In genomic region chr7:120858299-120858636, GRCh38 we compare ENCODE assay signal across 9 cellular contexts. TPM values are rescaled to one million over a fixed set of nuclear protein-coding genes. Genes with fewer than 3 reads are reported as not detected.
A peak's percentile ranks its signal among the peaks of the same experiment; 100 is the strongest.
DNase-seq lines count a peak whose midpoint lies in the region; ATAC-seq and TF ChIP-seq lines count a peak whose summit lies in the region.
"Had no signal": no experiment of that assay in that cellular context is flagged by ENCODE, and none has a peak within 500 bp of the region (broad histone marks: within the 10 kb centered on the region; RNA-seq: fewer than 3 reads in every experiment).

No MANE protein-coding gene starts in this region.

- H3K4me1 ChIP-seq in lower lobe of right lung (peaks cover 18% of the 10 kb centered on the region), urinary bladder (ENCODE audit: insufficient read depth) (peaks cover 1% of the 10 kb centered on the region)

- peaks cover 11% of the 10 kb centered on the region for H3K4me1 Mint-ChIP-seq in activated naive CD4-positive, alpha-beta T cell treated with anti-CD3 and anti-CD28 coated beads for 36 hours (ENCODE audit: low read depth)
- H3K4me1 Mint-ChIP-seq in brain = peaks cover 42% of the 10 kb centered on the region

- H3K27me3 ChIP-seq in lower lobe of right lung (ENCODE audit: low read depth) = no peaks in the 10 kb centered on the region

- H3K9me3 ChIP-seq in lower lobe of right lung = no peaks in the 10 kb centered on the region

- H3K9me3 Mint-ChIP-seq in activated naive CD4-positive, alpha-beta T cell treated with anti-CD3 and anti-CD28 coated beads for 36 hours = no peaks in the 10 kb centered on the region
- no peaks in the 10 kb centered on the region for H3K9me3 Mint-ChIP-seq in brain

- no peaks in the 10 kb centered on the region for H3K36me3 Mint-ChIP-seq in activated naive CD4-positive, alpha-beta T cell treated with anti-CD3 and anti-CD28 coated beads for 36 hours (ENCODE audit: low read depth)
- H3K36me3 Mint-ChIP-seq in brain = no peaks in the 10 kb centered on the region

- TF ChIP-seq CTCF in brain (conservative IDR thresholded peaks at IDR 0.05) = no peak
- TF ChIP-seq CTCF in lower lobe of right lung (IDR thresholded peaks at IDR 0.05) = no peak

- CTCF ChIA-PET in activated naive CD4-positive, alpha-beta T cell treated with anti-CD3 and anti-CD28 coated beads for 36 hours (lab: Charles Lee) = interaction anchor here (0.7 to 0.9 kb wide), 2 partner anchors 61 to 98 kb away, joined by 3 to 6 read pairs; no protein-coding TSS in a partner anchor

- H3K27ac Mint-ChIP-seq in activated naive CD4-positive, alpha-beta T cell treated with anti-CD3 and anti-CD28 coated beads for 36 hours = no peak overlapping the region
- peak overlapping the region; percentile 85 to 97 (median 97) for H3K27ac Mint-ChIP-seq in brain

- intact Hi-C loops in activated naive CD4-positive, alpha-beta T cell treated with anti-CD3 and anti-CD28 coated beads for 36 hours (cut with micrococcal nuclease) = loop anchor here (5.0 kb wide), 2 partner anchors 66 to 224 kb away; no protein-coding TSS in a partner anchor
- intact Hi-C loops in lower lobe of right lung (cut with DNase I) = no loop called here

- peak; percentile 71 for ATAC-seq in lower lobe of right lung

- peak overlapping the region; percentile 68 for H3K4me3 Mint-ChIP-seq in activated naive CD4-positive, alpha-beta T cell treated with anti-CD3 and anti-CD28 coated beads for 36 hours
- peak overlapping the region; percentile 91 to 98 (median 96) for H3K4me3 Mint-ChIP-seq in brain

- H3K36me3 ChIP-seq in lower lobe of right lung (no peaks in the 10 kb centered on the region), urinary bladder (ENCODE audit: insufficient read depth) (no peaks in the 10 kb centered on the region)

- H3K27me3 Mint-ChIP-seq in activated naive CD4-positive, alpha-beta T cell treated with anti-CD3 and anti-CD28 coated beads for 36 hours (ENCODE audit: low read depth) = peaks cover 59% of the 10 kb centered on the region
- peaks cover 9% of the 10 kb centered on the region for H3K27me3 Mint-ChIP-seq in brain

- no peak for DNase-seq in activated naive CD4-positive, alpha-beta T cell treated with anti-CD3 and anti-CD28 coated beads for 36 hours
- DNase-seq in activated naive CD4-positive, alpha-beta T cell treated with Interleukin-2 at 50 U/mL for 16 hours = no peak
- DNase-seq in lower lobe of right lung = no peak
- no peak for DNase-seq in iPS-NIHi11 (ENCODE audit: low spot score)
- DNase-seq in NCI-H1694 treated with DMSO at 0.1 percent for 48 hours (lab: John Stamatoyannopoulos, UW) = no peak
- no peak for DNase-seq in midbrain (lab: John Stamatoyannopoulos, UW)

- 5% methylated on average over 4 of the region's 4 CpGs for WGBS in urinary bladder

- peak overlapping the region; percentile 87 for H3K27ac ChIP-seq in lower lobe of right lung
- H3K27ac ChIP-seq in urinary bladder (ENCODE audit: low read depth) = peak overlapping the region; percentile 92

- H3K4me3 ChIP-seq in lower lobe of right lung (peak overlapping the region; percentile 70), urinary bladder (ENCODE audit: low read depth, low read length) (peak overlapping the region; percentile 78)

RNA-seq across cellular contexts. Expression of gene TSPAN12, which starts 0.3 kb away (rescaled TPM):
- total RNA-seq in activated naive CD4-positive, alpha-beta T cell treated with anti-CD3 and anti-CD28 coated beads for 36 hours = not detected
- 0.98 TPM for polyA plus RNA-seq in brain (ENCODE audit: insufficient read depth, low read depth, low replicate concordance)
- total RNA-seq in lower lobe of right lung = 43.6 TPM
- total RNA-seq in urinary bladder = 29.4 TPM
- 13.8 TPM for polyA plus RNA-seq in urinary bladder
- total RNA-seq: T-helper 2 cell treated with Interferon-gamma antibody and Interleukin-4, amounts not matched to agents 100 ng/mL and 5 ng/mL, for 36 hours had no signal

Comparison
In these comparisons a context has a peak if more than half of its experiments do, and no peak if none do; other contexts are left out.
1. RNA of gene TSPAN12, which starts 0.3 kb away (total RNA-seq): 43.6 TPM in lower lobe of right lung (single experiment) and 29.4 TPM in urinary bladder (single experiment); not detected in activated naive CD4-positive, alpha-beta T cell treated with anti-CD3 and anti-CD28 coated beads for 36 hours; every median in the first group is over 10 times any median in the second.